16 cellular contexts compared by ENCODE assay signal in genomic region chr1:94047914-94048313, GRCh38.
DNase-seq lines count a peak whose midpoint lies in the region; ATAC-seq and TF ChIP-seq lines count a peak whose summit lies in the region.
"Had no signal": no experiment of that assay in that cellular context is flagged by ENCODE, and none has a peak within 500 bp of the region (broad histone marks: within the 10 kb centered on the region; RNA-seq: fewer than 3 reads in every experiment).

No MANE protein-coding gene starts in this region.

- peaks cover 40% of the 10 kb centered on the region for H3K4me1 ChIP-seq in SJSA1 (replicated peaks)
- H3K4me1 ChIP-seq in SK-N-SH (ENCODE audit: control insufficient read depth in 1 of 2, insufficient read depth in 2 of 2, low read depth in 1 of 2, low read length in 1 of 2) = peaks cover 16 to 33% of the 10 kb centered on the region in 2 experiments; a peak in 2 of 4 replicates

- ATAC-seq in HG03571 (IDR thresholded peaks at IDR 0.05; ENCODE audit: unreplicated experiment) = no peak
- ATAC-seq: activated CD4-positive, alpha-beta T cell treated with anti-CD3 and anti-CD28 coated beads for 36 hours; activated T-cell treated with anti-CD3 and anti-CD28 coated beads, Interleukin-2, amount 50 U/mL, for 4 hours; K562; stimulated activated naive B cell treated with anti-CD40 and anti-IgM and Interleukin-4, amounts not matched to agents 10 μg/mL and 1 μg/mL and 100 μg/mL, for 72 hours had no signal

- H3K36me3 Mint-ChIP-seq in endothelial cell (ENCODE audit: low read depth, unreplicated experiment) (peaks cover 25% of the 10 kb centered on the region), nephron (ENCODE audit: low read depth) (no peaks in the 10 kb centered on the region)
- H3K36me3 Mint-ChIP-seq: stimulated activated naive B cell treated with anti-CD40 and anti-IgM and Interleukin-4, amounts not matched to agents 10 μg/mL and 1 μg/mL and 100 μg/mL, for 72 hours had no signal

- TF ChIP-seq RAD21 in SK-N-SH (IDR thresholded peaks at IDR 0.05; ENCODE audit: low read length) = no peak

- 96% methylated on average over 2 of the region's 2 CpGs for WGBS in SK-N-SH (ENCODE audit: low lambda C conversion rate)

- CTCF ChIA-PET in SK-N-SH (lab: Yijun Ruan, JAX) = interaction anchor here (8.1 to 35.1 kb wide), 4 partner anchors 11 to 286 kb away, joined by 81 to 889 read pairs (median 310); no protein-coding TSS in a partner anchor

- H3K4me1 Mint-ChIP-seq in endothelial cell (ENCODE audit: unreplicated experiment) (peaks cover 76% of the 10 kb centered on the region), nephron (peaks cover 26% of the 10 kb centered on the region)

- no peaks in the 10 kb centered on the region for H3K9me3 Mint-ChIP-seq in endothelial cell (ENCODE audit: unreplicated experiment)
- H3K9me3 Mint-ChIP-seq in nephron = no peaks in the 10 kb centered on the region
- H3K9me3 Mint-ChIP-seq: activated T-cell treated with anti-CD3 and anti-CD28 coated beads, Interleukin-2, amount 50 U/mL, for 4 hours; stimulated activated naive B cell treated with anti-CD40 and anti-IgM and Interleukin-4, amounts not matched to agents 10 μg/mL and 1 μg/mL and 100 μg/mL, for 72 hours; T-helper 1 cell treated with Interleukin-12 subunit alpha and Interleukin-12 subunit beta and Interleukin-4 antibody, amounts not matched to agents 30 μg/mL and 1 μg/mL, for 36 hours had no signal

- H3K27ac Mint-ChIP-seq in endothelial cell (ENCODE audit: unreplicated experiment) (peak overlapping the region; percentile 45), nephron (peak overlapping the region; percentile 51 to 80 (median 63))
- H3K27ac Mint-ChIP-seq: activated CD4-positive, alpha-beta T cell treated with anti-CD3 and anti-CD28 coated beads for 36 hours; stimulated activated naive B cell treated with anti-CD40 and anti-IgM and Interleukin-4, amounts not matched to agents 10 μg/mL and 1 μg/mL and 100 μg/mL, for 72 hours; T-helper 1 cell treated with Interleukin-12 subunit alpha and Interleukin-12 subunit beta and Interleukin-4 antibody, amounts not matched to agents 30 μg/mL and 1 μg/mL, for 36 hours had no signal

- H3F3A ChIP-seq in SK-N-SH (replicated peaks; ENCODE audit: insufficient read depth) = peaks cover 17% of the 10 kb centered on the region

- no peaks in the 10 kb centered on the region for H4K20me1 ChIP-seq in SK-N-SH (ENCODE audit: insufficient read depth)

- no peak overlapping the region for H3K4me2 ChIP-seq in SK-N-SH

- TF ChIP-seq CTCF in endothelial cell (IDR thresholded peaks at IDR 0.05; ENCODE audit: unreplicated experiment) (no peak), nephron (IDR thresholded peaks at IDR 0.05; ENCODE audit: unreplicated experiment in 3 of 3) (no peak), SK-N-SH (IDR thresholded peaks at IDR 0.05) (no peak)

- no peak for DNase-seq in SJSA1 (ENCODE audit: low read depth in 1 of 2, low spot score in 2 of 2)
- no peak for DNase-seq in endothelial cell (ENCODE audit: low spot score)
- no peak for DNase-seq in DMS153 (lab: John Stamatoyannopoulos, UW)
- DNase-seq in SK-N-SH = no peak
- no peak for DNase-seq in DMS53 (lab: John Stamatoyannopoulos, UW)
- DNase-seq: activated CD4-positive, alpha-beta T cell treated with anti-CD3 and anti-CD28 coated beads for 36 hours; activated T-cell treated with anti-CD3 and anti-CD28 coated beads, Interleukin-2, amount 50 U/mL, for 4 hours; DMS 273 treated with DMSO at 0.1 percent for 48 hours; NCI-H1417 treated with DMSO at 0.1 percent for 48 hours; NCI-H446; stimulated activated naive B cell treated with anti-CD40 and anti-IgM and Interleukin-4, amounts not matched to agents 10 μg/mL and 1 μg/mL and 100 μg/mL, for 72 hours had no signal

- H3K4me3 Mint-ChIP-seq in endothelial cell (ENCODE audit: unreplicated experiment) (peak overlapping the region; percentile 49), nephron (no peak overlapping the region)
- H3K4me3 Mint-ChIP-seq: activated CD4-positive, alpha-beta T cell treated with anti-CD3 and anti-CD28 coated beads for 36 hours; activated T-cell treated with anti-CD3 and anti-CD28 coated beads, Interleukin-2, amount 50 U/mL, for 4 hours; stimulated activated naive B cell treated with anti-CD40 and anti-IgM and Interleukin-4, amounts not matched to agents 10 μg/mL and 1 μg/mL and 100 μg/mL, for 72 hours; T-helper 1 cell treated with Interleukin-12 subunit alpha and Interleukin-12 subunit beta and Interleukin-4 antibody, amounts not matched to agents 30 μg/mL and 1 μg/mL, for 36 hours had no signal

- H3K9me3 ChIP-seq in SJSA1 (replicated peaks) (no peaks in the 10 kb centered on the region), SK-N-SH (no peaks in the 10 kb centered on the region)

- no peak overlapping the region for H2AFZ ChIP-seq in SK-N-SH (ENCODE audit: low read depth)

- no peak overlapping the region for H3K4me3 ChIP-seq in SJSA1
- no peak overlapping the region for H3K4me3 ChIP-seq in SK-N-SH (ENCODE audit: low read depth in 2 of 2, low read length in 1 of 2)
- H3K4me3 ChIP-seq: K562 had no signal

- H3K36me3 ChIP-seq in SJSA1 = 0 out of 2 replicates have a peak, but pooled peaks cover 2% of the 10 kb centered on the region
- no peaks in the 10 kb centered on the region for H3K36me3 ChIP-seq in SK-N-SH (replicated peaks in 1 of 2; ENCODE audit: control insufficient read depth in 1 of 2, insufficient read depth in 2 of 2, low read length in 1 of 2)

- H3K27me3 ChIP-seq in SJSA1 (replicated peaks) = no peaks in the 10 kb centered on the region
- no peaks in the 10 kb centered on the region for H3K27me3 ChIP-seq in SK-N-SH (ENCODE audit: insufficient read depth)

- POLR2A ChIA-PET in SK-N-SH (lab: Yijun Ruan, JAX) = no interaction called here

- H3K9me2 ChIP-seq in SK-N-SH = no peaks in the 10 kb centered on the region

- H3K27me3 Mint-ChIP-seq in endothelial cell (ENCODE audit: unreplicated experiment) (peaks cover 5% of the 10 kb centered on the region), nephron (ENCODE audit: low read depth) (peaks cover 26% of the 10 kb centered on the region)

- H3K27ac ChIP-seq in SJSA1 (peak overlapping the region; percentile 76), temporal lobe (ENCODE audit: low read depth, low read length) (peak overlapping the region; percentile 63), SK-N-SH (ENCODE audit: low read depth in 2 of 2, low read length in 1 of 2) (no peak overlapping the region)

- H3K79me2 ChIP-seq in SK-N-SH (ENCODE audit: insufficient read depth) = no peaks in the 10 kb centered on the region

- no peak for TF ChIP-seq EP300 in SK-N-SH (IDR thresholded peaks at IDR 0.05; ENCODE audit: borderline replicate concordance in 1 of 2, low read depth in 1 of 2, low read length in 1 of 2)

- H3K9ac ChIP-seq in SK-N-SH = no peak overlapping the region

TF ChIP-seq in SK-N-SH, 30 proteins besides CTCF, POLR2A, EP300 and RAD21 (continues in another document):
- TF ChIP-seq FOXM1 (IDR thresholded peaks at IDR 0.05; ENCODE audit: low read depth) (no peak), RFX5 (IDR thresholded peaks at IDR 0.05; ENCODE audit: low read length) (no peak), GABPA (IDR thresholded peaks at IDR 0.05; ENCODE audit: low read depth) (no peak), REST (IDR thresholded peaks at IDR 0.05; ENCODE audit: low read depth, low read length) (no peak), MAX (IDR thresholded peaks at IDR 0.05; ENCODE audit: low read depth) (no peak), NRF1 (IDR thresholded peaks at IDR 0.05; ENCODE audit: low read depth, low read length) (no peak), EZH2phosphoT487 (IDR thresholded peaks at IDR 0.05; ENCODE audit: borderline replicate concordance, low read depth) (no peak), TAF1 (IDR thresholded peaks at IDR 0.05; ENCODE audit: borderline replicate concordance, low read depth, low read length) (no peak), FOXJ3 (CRISPR knock-in tag; IDR thresholded peaks at IDR 0.05) (no peak), RCOR1 (IDR thresholded peaks at IDR 0.05; ENCODE audit: low read length) (no peak), JUND (IDR thresholded peaks at IDR 0.05) (no peak), POLR2AphosphoS5 (IDR thresholded peaks at IDR 0.05; ENCODE audit: low read depth, low read length) (no peak), MEF2A (IDR thresholded peaks at IDR 0.05; ENCODE audit: borderline replicate concordance, low read depth) (no peak)

Comparison
In these comparisons a context has a peak if more than half of its experiments do, and no peak if none do; other contexts are left out.
1. H3K27ac ChIP-seq: peak in SJSA1 (single experiment) and temporal lobe (single experiment); none in SK-N-SH (0 of 2).